Comparison of ENCODE assay signal across 21 cellular contexts in genomic region chr10:24156686-24157085, GRCh38. TPM values are rescaled to one million over a fixed set of nuclear protein-coding genes. Genes with fewer than 3 reads are reported as not detected.
DNase-seq lines count a peak whose midpoint lies in the region; ATAC-seq, FAIRE-seq and TF ChIP-seq lines count a peak whose summit lies in the region.
"Had no signal": no experiment of that assay in that cellular context is flagged by ENCODE, and none has a peak within 500 bp of the region (broad histone marks: within the 10 kb centered on the region; RNA-seq: fewer than 3 reads in every experiment).

No MANE protein-coding gene starts in this region.

- FAIRE-seq in bronchial epithelial cell (lab: Jason Lieb, UNC): no peak
- FAIRE-seq: GM19239 had no signal

- ATAC-seq in foreskin keratinocyte (peak; percentile 41), sciatic nerve (no peak)

- no peaks in the 10 kb centered on the region for H3K36me3 ChIP-seq in bronchial epithelial cell (ENCODE audit: control insufficient read depth, insufficient read depth, low read length)

- TF ChIP-seq CTCF in bronchial epithelial cell (IDR thresholded peaks at IDR 0.05; ENCODE audit: insufficient read depth, low read length, severe bottlenecking) (no peak), foreskin keratinocyte (conservative IDR thresholded peaks at IDR 0.05) (no peak)

- H3K4me1 ChIP-seq in foreskin keratinocyte: no peaks in the 10 kb centered on the region

- H3K27ac ChIP-seq in foreskin keratinocyte: no peak overlapping the region

- H3K4me3 ChIP-seq in bronchial epithelial cell (ENCODE audit: low read depth, low read length): no peak overlapping the region

- H3K27me3 ChIP-seq in bronchial epithelial cell (ENCODE audit: control insufficient read depth, insufficient read depth, low read length): no peaks in the 10 kb centered on the region
- peaks cover 3% of the 10 kb centered on the region for H3K27me3 ChIP-seq in foreskin keratinocyte

- DNase-seq in UCSD-AML1 (lab: John Stamatoyannopoulos, UW; ENCODE audit: unreplicated experiment) (peak; percentile 21), bronchial epithelial cell (ENCODE audit: low read depth) (peak; percentile 70), foreskin keratinocyte (peak; percentile 27 to 59), cerebellum (ENCODE audit: low spot score) (no peak), occipital lobe (lab: John Stamatoyannopoulos, UW) (no peak), NCI-H1105 treated with DMSO at 0.1 percent for 48 hours (lab: John Stamatoyannopoulos, UW) (no peak), sciatic nerve (ENCODE audit: low spot score) (no peak)
- DNase-seq: ACHN; AML-193; COR-L47; H9; IMR-90; Kasumi-1; NCI-H187 treated with DMSO at 0.1 percent for 48 hours; NCI-H446; NCI-H69; NK-92 treated with Interleukin-12 subunit alpha and Interleukin-12 subunit beta, amount 100 ng/mL, for 24 hours; SIG-M5 had no signal

- intact Hi-C loops in sciatic nerve (cut with DNase I): no loop called here

RNA-seq across cellular contexts. Expression of gene KIAA1217, which starts 52.3 kb away (rescaled TPM):
- total RNA-seq in bronchial epithelial cell (3.4 and 4.9 TPM in 2 replicates), foreskin keratinocyte (17.1 and 17.5 TPM in 2 replicates), cerebellum (5.6 TPM), occipital lobe (5.9 TPM), sciatic nerve (84.6 TPM)
- polyA plus RNA-seq in foreskin keratinocyte: 3.2 and 4.1 TPM in 2 replicates
- total RNA-seq: OCI-LY7 had no signal
- polyA plus RNA-seq: CD14-positive monocyte had no signal

Comparison
In these comparisons a context has a peak if more than half of its experiments do, and no peak if none do; other contexts are left out.
1. DNase-seq: peak in UCSD-AML1 (single experiment), bronchial epithelial cell (single experiment) and foreskin keratinocyte (2 of 2); none in cerebellum (single experiment), occipital lobe (single experiment), NCI-H1105 treated with DMSO at 0.1 percent for 48 hours (single experiment) and sciatic nerve (single experiment).